Comparison of ENCODE assay signal across 12 cellular contexts in genomic region chr15:83654379-83655236, GRCh38. TPM values are rescaled to one million over a fixed set of nuclear protein-coding genes. Genes with fewer than 3 reads are reported as not detected.
DNase-seq lines count a peak whose midpoint lies in the region; ATAC-seq and TF ChIP-seq lines count a peak whose summit lies in the region.
"Had no signal": no experiment of that assay in that cellular context is flagged by ENCODE, and none has a peak within 500 bp of the region (broad histone marks: within the 10 kb centered on the region; RNA-seq: fewer than 3 reads in every experiment).

No MANE protein-coding gene starts in this region.

- H3K4me3 ChIP-seq in cardiac muscle cell, result peak overlapping the region; percentile 41
- H3K4me3 ChIP-seq in upper lobe of right lung, result peak overlapping the region; percentile 52

- ATAC-seq in upper lobe of right lung (peak; percentile 6), natural killer cell (no peak)

- H3K27ac Mint-ChIP-seq in nephron progenitor cell, result no peak overlapping the region
- H3K27ac Mint-ChIP-seq in natural killer cell, result no peak overlapping the region

- peak overlapping the region; percentile 72 for H3K4me3 Mint-ChIP-seq in nephron progenitor cell
- no peak overlapping the region for H3K4me3 Mint-ChIP-seq in natural killer cell

- H3K27me3 ChIP-seq in cardiac muscle cell, result peaks cover 49% of the 10 kb centered on the region
- peaks cover 12% of the 10 kb centered on the region for H3K27me3 ChIP-seq in upper lobe of right lung

- DNase-seq in DMS53 (lab: John Stamatoyannopoulos, UW) (peak; percentile 34), DMS53 treated with DMSO at 0.1 percent for 48 hours (lab: John Stamatoyannopoulos, UW; ENCODE audit: unreplicated experiment) (no peak), cardiac muscle cell (ENCODE audit: low read depth in 1 of 2, low spot score in 1 of 2) (peak; percentile 12 to 18), nephron progenitor cell (peak; percentile 53), upper lobe of right lung (no peak), NCI-H1694 treated with DMSO at 0.1 percent for 48 hours (lab: John Stamatoyannopoulos, UW) (no peak), natural killer cell (no peak)
- no peak for DNase-seq in stimulated activated naive CD4-positive, alpha-beta T cell (lab: John Stamatoyannopoulos, UW)
- DNase-seq: activated CD8-positive, alpha-beta memory T cell treated with anti-CD3 and anti-CD28 coated beads for 24 hours had no signal

- H3K9me3 Mint-ChIP-seq in nephron progenitor cell (peaks cover 7% of the 10 kb centered on the region), natural killer cell (no peaks in the 10 kb centered on the region)

- H3K27me3 Mint-ChIP-seq in nephron progenitor cell (ENCODE audit: low read depth, poor library complexity) (peaks cover 93% of the 10 kb centered on the region), natural killer cell (ENCODE audit: low read depth in 2 of 2) (peaks cover 22 to 27% of the 10 kb centered on the region in 2 donors)

- H3K27ac ChIP-seq in cardiac muscle cell (no peak overlapping the region), upper lobe of right lung (peak overlapping the region; percentile 47)
- H3K27ac ChIP-seq: neutrophil had no signal

- H3K4me1 Mint-ChIP-seq in nephron progenitor cell, result no peaks in the 10 kb centered on the region
- no peaks in the 10 kb centered on the region for H3K4me1 Mint-ChIP-seq in natural killer cell

- H3K9me3 ChIP-seq in cardiac muscle cell (ENCODE audit: low read depth) (no peaks in the 10 kb centered on the region), upper lobe of right lung (no peaks in the 10 kb centered on the region)
- H3K9me3 ChIP-seq: neutrophil had no signal

- H3K4me1 ChIP-seq in cardiac muscle cell (ENCODE audit: low read depth) (no peaks in the 10 kb centered on the region), upper lobe of right lung (no peaks in the 10 kb centered on the region)

- no peaks in the 10 kb centered on the region for H3K36me3 ChIP-seq in cardiac muscle cell
- no peaks in the 10 kb centered on the region for H3K36me3 ChIP-seq in upper lobe of right lung
- H3K36me3 ChIP-seq: neutrophil had no signal

- H3K36me3 Mint-ChIP-seq in nephron progenitor cell (ENCODE audit: low read depth), result no peaks in the 10 kb centered on the region
- no peaks in the 10 kb centered on the region for H3K36me3 Mint-ChIP-seq in natural killer cell

- no peak for TF ChIP-seq CTCF in cardiac muscle cell (IDR thresholded peaks at IDR 0.05; ENCODE audit: low read depth, low read length)
- TF ChIP-seq CTCF in nephron progenitor cell (IDR thresholded peaks at IDR 0.05), result no peak
- no peak for TF ChIP-seq CTCF in upper lobe of right lung (IDR thresholded peaks at IDR 0.05)
- TF ChIP-seq CTCF in natural killer cell (IDR thresholded peaks at IDR 0.05), result no peak

- intact Hi-C loops in upper lobe of right lung (cut with DNase I) (no loop called here), natural killer cell (cut with micrococcal nuclease) (no loop called here)

RNA-seq across cellular contexts. Expression of gene ADAMTSL3, which starts 0.7 kb away (rescaled TPM):
- total RNA-seq in cardiac muscle cell (0.88 and 2.0 TPM in 2 replicates), upper lobe of right lung (26.2 TPM), natural killer cell (under 1 TPM; 0.14 to 0.43 (median 0.25) TPM)
- 0.83 and 3.5 TPM in 2 replicates for polyA plus RNA-seq in cardiac muscle cell
- total RNA-seq: A172, RPMI7951 had no signal

Comparison
In these comparisons a context has a peak if more than half of its experiments do, and no peak if none do; other contexts are left out.
1. DNase-seq: peak in DMS53 (single experiment), cardiac muscle cell (2 of 2) and nephron progenitor cell (single experiment); none in DMS53 treated with DMSO at 0.1 percent for 48 hours (single experiment), upper lobe of right lung (single experiment), NCI-H1694 treated with DMSO at 0.1 percent for 48 hours (single experiment), natural killer cell (single experiment) and stimulated activated naive CD4-positive, alpha-beta T cell (0 of 6).